15 cellular contexts compared by ENCODE assay signal in genomic region chr2:221097568-221097915, GRCh38.
DNase-seq lines count a peak whose midpoint lies in the region; ATAC-seq, FAIRE-seq and TF ChIP-seq lines count a peak whose summit lies in the region.
"Had no signal": no experiment of that assay in that cellular context is flagged by ENCODE, and none has a peak within 500 bp of the region (broad histone marks: within the 10 kb centered on the region; RNA-seq: fewer than 3 reads in every experiment).

No MANE protein-coding gene starts in this region.

- no peaks in the 10 kb centered on the region for H3K27me3 Mint-ChIP-seq in astrocyte (ENCODE audit: low read depth, unreplicated experiment)
- peaks cover 0 to 2% (median 0%) of the 10 kb centered on the region in 3 donors for H3K27me3 Mint-ChIP-seq in immature natural killer cell (ENCODE audit: low read depth in 3 of 3)
- H3K27me3 Mint-ChIP-seq in activated naive CD4-positive, alpha-beta T cell treated with anti-CD3 and anti-CD28 coated beads for 36 hours (ENCODE audit: low read depth), result peaks cover 7% of the 10 kb centered on the region

- no peaks in the 10 kb centered on the region for H4K20me1 ChIP-seq in astrocyte (ENCODE audit: insufficient read depth, low read length)

- H3K27me3 ChIP-seq in astrocyte (ENCODE audit: insufficient read depth, low read length), result no peaks in the 10 kb centered on the region

- H3K9me3 Mint-ChIP-seq in astrocyte (ENCODE audit: unreplicated experiment), result no peaks in the 10 kb centered on the region
- H3K9me3 Mint-ChIP-seq in immature natural killer cell, result no peaks in the 10 kb centered on the region
- no peaks in the 10 kb centered on the region for H3K9me3 Mint-ChIP-seq in activated naive CD4-positive, alpha-beta T cell treated with anti-CD3 and anti-CD28 coated beads for 36 hours
- H3K9me3 Mint-ChIP-seq: stimulated activated naive B cell treated with anti-CD40 and anti-IgM and Interleukin-4, amounts not matched to agents 10 μg/mL and 1 μg/mL and 100 μg/mL, for 72 hours had no signal

- H3K27ac Mint-ChIP-seq in astrocyte (ENCODE audit: unreplicated experiment) (no peak overlapping the region), immature natural killer cell (no peak overlapping the region)
- no peak overlapping the region for H3K27ac Mint-ChIP-seq in activated naive CD4-positive, alpha-beta T cell treated with anti-CD3 and anti-CD28 coated beads for 36 hours
- H3K27ac Mint-ChIP-seq: stimulated activated naive B cell treated with anti-CD40 and anti-IgM and Interleukin-4, amounts not matched to agents 10 μg/mL and 1 μg/mL and 100 μg/mL, for 72 hours had no signal

- H3K4me1 Mint-ChIP-seq in astrocyte (ENCODE audit: low read depth, unreplicated experiment) (peaks cover 16% of the 10 kb centered on the region), immature natural killer cell (no peaks in the 10 kb centered on the region)
- H3K4me1 Mint-ChIP-seq in activated naive CD4-positive, alpha-beta T cell treated with anti-CD3 and anti-CD28 coated beads for 36 hours (ENCODE audit: low read depth), result no peaks in the 10 kb centered on the region
- H3K4me1 Mint-ChIP-seq: stimulated activated naive B cell treated with anti-CD40 and anti-IgM and Interleukin-4, amounts not matched to agents 10 μg/mL and 1 μg/mL and 100 μg/mL, for 72 hours had no signal

- peak overlapping the region; percentile 21 for H3K27ac ChIP-seq in astrocyte (ENCODE audit: low read depth, low read length)
- H3K27ac ChIP-seq: HL-60 had no signal

- DNase-seq in AG08396 (ENCODE audit: low spot score), result peak; percentile 22
- peak; percentile 51 for DNase-seq in HTR-8/SVneo (ENCODE audit: insufficient read length, low spot score)
- DNase-seq in astrocyte (ENCODE audit: low read depth), result peak; percentile 94
- peak; percentile 48 for DNase-seq in iris pigment epithelial cell (ENCODE audit: low read depth)
- no peak for DNase-seq in immature natural killer cell
- no peak for DNase-seq in activated naive CD4-positive, alpha-beta T cell treated with anti-CD3 and anti-CD28 coated beads for 36 hours
- no peak for DNase-seq in activated naive CD4-positive, alpha-beta T cell (lab: John Stamatoyannopoulos, UW)
- DNase-seq: aorta; NCI-H2227 treated with DMSO at 0.1 percent for 48 hours; posterior cingulate gyrus; Right ventricle myocardium superior; stimulated activated CD4-positive, alpha-beta T cell treated with anti-CD3 and anti-CD28 coated beads, Interleukin-2, amount 100 ng/mL, for 24 hours; stimulated activated naive B cell treated with anti-CD40 and anti-IgM and Interleukin-4, amounts not matched to agents 10 μg/mL and 1 μg/mL and 100 μg/mL, for 72 hours had no signal

- no peaks in the 10 kb centered on the region for H3K79me2 ChIP-seq in astrocyte (ENCODE audit: insufficient read depth, low read length)

- CTCF ChIA-PET in activated naive CD4-positive, alpha-beta T cell treated with anti-CD3 and anti-CD28 coated beads for 36 hours (lab: Charles Lee), result interaction anchor here (1.0 kb wide), 1 partner anchor 37 kb away, joined by 3 read pairs; no protein-coding TSS in a partner anchor

- H3K4me1 ChIP-seq in astrocyte (ENCODE audit: insufficient read depth, low read length), result peaks cover 25% of the 10 kb centered on the region

- FAIRE-seq in HTR-8/SVneo (lab: Jason Lieb, UNC) (peak; percentile 55), astrocyte (lab: Jason Lieb, UNC) (no peak)

- peak overlapping the region; percentile 62 for H3K4me2 ChIP-seq in astrocyte (ENCODE audit: low read length)

- no peaks in the 10 kb centered on the region for H3K36me3 ChIP-seq in astrocyte (ENCODE audit: insufficient read depth, low read length)

- no peak overlapping the region for H2AFZ ChIP-seq in astrocyte (ENCODE audit: low read depth, low read length)

- no peak for ATAC-seq in GM18867 (IDR thresholded peaks at IDR 0.05; ENCODE audit: unreplicated experiment)
- ATAC-seq: stimulated activated naive B cell treated with anti-CD40 and anti-IgM and Interleukin-4, amounts not matched to agents 10 μg/mL and 1 μg/mL and 100 μg/mL, for 72 hours had no signal

- no peak overlapping the region for H3K9ac ChIP-seq in astrocyte (ENCODE audit: low read length)

- H3K9me3 ChIP-seq in astrocyte (ENCODE audit: insufficient read depth, low read depth, low read length), result no peaks in the 10 kb centered on the region

- intact Hi-C loops in activated naive CD4-positive, alpha-beta T cell treated with anti-CD3 and anti-CD28 coated beads for 36 hours (cut with micrococcal nuclease), result no loop called here

- no peak for TF ChIP-seq CTCF in astrocyte (IDR thresholded peaks at IDR 0.05; ENCODE audit: insufficient read depth, low read depth, low read length)

- H3K4me3 Mint-ChIP-seq in astrocyte (ENCODE audit: unreplicated experiment) (no peak overlapping the region), immature natural killer cell (no peak overlapping the region)
- no peak overlapping the region for H3K4me3 Mint-ChIP-seq in activated naive CD4-positive, alpha-beta T cell treated with anti-CD3 and anti-CD28 coated beads for 36 hours
- H3K4me3 Mint-ChIP-seq: stimulated activated naive B cell treated with anti-CD40 and anti-IgM and Interleukin-4, amounts not matched to agents 10 μg/mL and 1 μg/mL and 100 μg/mL, for 72 hours had no signal

- H3K36me3 Mint-ChIP-seq in astrocyte (ENCODE audit: low read depth, unreplicated experiment) (no peaks in the 10 kb centered on the region), immature natural killer cell (no peaks in the 10 kb centered on the region)
- H3K36me3 Mint-ChIP-seq in activated naive CD4-positive, alpha-beta T cell treated with anti-CD3 and anti-CD28 coated beads for 36 hours (ENCODE audit: low read depth), result no peaks in the 10 kb centered on the region
- H3K36me3 Mint-ChIP-seq: stimulated activated naive B cell treated with anti-CD40 and anti-IgM and Interleukin-4, amounts not matched to agents 10 μg/mL and 1 μg/mL and 100 μg/mL, for 72 hours had no signal

- H3K4me3 ChIP-seq in astrocyte (ENCODE audit: insufficient read depth, low read depth, low read length), result no peak overlapping the region

Comparison
In these comparisons a context has a peak if more than half of its experiments do, and no peak if none do; other contexts are left out.
1. DNase-seq: peak in AG08396 (single experiment), HTR-8/SVneo (single experiment), astrocyte (single experiment) and iris pigment epithelial cell (single experiment); none in immature natural killer cell (0 of 3), activated naive CD4-positive, alpha-beta T cell treated with anti-CD3 and anti-CD28 coated beads for 36 hours (single experiment) and activated naive CD4-positive, alpha-beta T cell (0 of 4).